ENCODE assay signal across 11 cellular contexts in the genomic region with DNA sequence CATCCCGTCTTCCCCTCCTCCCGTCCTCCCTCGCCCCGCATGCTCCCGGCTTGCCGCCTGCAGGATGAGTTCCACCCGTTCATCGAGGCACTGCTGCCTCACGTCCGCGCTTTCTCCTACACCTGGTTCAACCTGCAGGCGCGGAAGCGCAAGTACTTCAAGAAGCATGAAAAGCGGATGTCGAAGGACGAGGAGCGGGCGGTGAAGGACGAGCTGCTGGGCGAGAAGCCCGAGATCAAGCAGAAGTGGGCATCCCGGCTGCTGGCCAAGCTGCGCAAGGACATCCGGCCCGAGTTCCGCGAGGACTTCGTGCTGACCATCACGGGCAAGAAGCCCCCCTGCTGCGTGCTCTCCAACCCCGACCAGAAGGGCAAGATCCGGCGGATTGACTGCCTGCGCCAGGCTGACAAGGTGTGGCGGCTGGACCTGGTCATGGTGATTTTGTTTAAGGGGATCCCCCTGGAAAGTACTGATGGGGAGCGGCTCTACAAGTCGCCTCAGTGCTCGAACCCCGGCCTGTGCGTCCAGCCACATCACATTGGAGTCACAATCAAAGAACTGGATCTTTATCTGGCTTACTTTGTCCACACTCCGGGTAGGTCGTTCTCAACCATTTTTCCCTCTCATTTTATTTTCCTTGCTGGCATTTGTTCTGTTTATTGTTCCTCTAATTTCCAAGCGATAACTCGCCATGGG. TPM values are rescaled to one million over a fixed set of nuclear protein-coding genes. Genes with fewer than 3 reads are reported as not detected.
A peak's percentile ranks its signal among the peaks of the same experiment; 100 is the strongest.
DNase-seq lines count a peak whose midpoint lies in the region; ATAC-seq and TF ChIP-seq lines count a peak whose summit lies in the region.
"Had no signal": no experiment of that assay in that cellular context is flagged by ENCODE, and none has a peak within 500 bp of the region (broad histone marks: within the 10 kb centered on the region; RNA-seq: fewer than 3 reads in every experiment).

No MANE protein-coding gene starts in this region.

- ATAC-seq in RWPE2 (ENCODE audit: low read depth) (peak; percentile 18; the same call in 1 of the 3 replicates), foreskin keratinocyte (peak; percentile 20), GM19328 (IDR thresholded peaks at IDR 0.05; ENCODE audit: unreplicated experiment) (no peak), HG03159 (IDR thresholded peaks at IDR 0.05; ENCODE audit: unreplicated experiment) (no peak), HG03025 (IDR thresholded peaks at IDR 0.05; ENCODE audit: low FRiP score, unreplicated experiment) (no peak)

- DNase-seq in DMS153 treated with DMSO at 0.1 percent for 48 hours (lab: John Stamatoyannopoulos, UW; ENCODE audit: unreplicated experiment): peak; percentile 29
- DNase-seq in RWPE2 (ENCODE audit: low spot score): no peak
- no peak for DNase-seq in foreskin keratinocyte
- DNase-seq in germinal center (ENCODE audit: low spot score): no peak
- DNase-seq: activated gamma-delta T cell had no signal

- H3K27ac ChIP-seq in RWPE2 (ENCODE audit: poor library complexity, severe bottlenecking) (peak overlapping the region; percentile 84), foreskin keratinocyte (no peak overlapping the region), skeletal muscle tissue (ENCODE audit: low read depth, low read length) (peak overlapping the region; percentile 95)

- no peaks in the 10 kb centered on the region for H3K27me3 ChIP-seq in RWPE2 (ENCODE audit: insufficient read depth, poor library complexity, severe bottlenecking)
- H3K27me3 ChIP-seq in foreskin keratinocyte: no peaks in the 10 kb centered on the region
- no peaks in the 10 kb centered on the region for H3K27me3 ChIP-seq in skeletal muscle tissue (ENCODE audit: control insufficient read depth in 3 of 3, insufficient read depth in 3 of 3, low read length in 3 of 3)

- H3K4me3 ChIP-seq in RWPE2 (ENCODE audit: severe bottlenecking) (peak overlapping the region; percentile 28), skeletal muscle tissue (ENCODE audit: low read length in 3 of 3) (peak overlapping the region; percentile 75)

- peak overlapping the region; percentile 78 to 86 (median 82) for H3K9ac ChIP-seq in skeletal muscle tissue (ENCODE audit: low read depth in 1 of 3, low read length in 3 of 3)

- TF ChIP-seq CTCF in RWPE2 (IDR thresholded peaks at IDR 0.05; ENCODE audit: poor library complexity, severe bottlenecking) (no peak), foreskin keratinocyte (conservative IDR thresholded peaks at IDR 0.05) (peak; percentile 6)

- H3K36me3 ChIP-seq in RWPE2 (ENCODE audit: low read depth): peaks cover 24% of the 10 kb centered on the region
- H3K36me3 ChIP-seq in skeletal muscle tissue (ENCODE audit: control insufficient read depth in 3 of 3, insufficient read depth in 3 of 3, low read length in 3 of 3): peaks cover 0 to 13% (median 0%) of the 10 kb centered on the region in 3 donors

- H3K4me1 ChIP-seq in RWPE2 (ENCODE audit: insufficient read depth, poor library complexity, severe bottlenecking) (peaks cover 19% of the 10 kb centered on the region), foreskin keratinocyte (peaks cover 24% of the 10 kb centered on the region), skeletal muscle tissue (ENCODE audit: control insufficient read depth in 3 of 3, insufficient read depth in 3 of 3, low read length in 3 of 3) (peaks cover 82 to 85% (median 85%) of the 10 kb centered on the region in 3 donors)

- no peaks in the 10 kb centered on the region for H3K9me3 ChIP-seq in RWPE2 (ENCODE audit: severe bottlenecking)
- no peaks in the 10 kb centered on the region for H3K9me3 ChIP-seq in skeletal muscle tissue (ENCODE audit: control insufficient read depth in 3 of 3, low read length in 3 of 3)

RNA-seq across cellular contexts. Expression of a gene that starts 29.8 kb away (rescaled TPM):
- 9.4 and 13.0 TPM in 2 replicates for total RNA-seq in foreskin keratinocyte
- 3.3 and 5.3 TPM in 2 replicates for polyA plus RNA-seq in foreskin keratinocyte
- total RNA-seq in skeletal muscle tissue: 49.1 TPM

RNA-seq across cellular contexts. Expression of a gene that starts 55.7 kb away (rescaled TPM):
- total RNA-seq in foreskin keratinocyte: 0.07 and 0.14 TPM in 2 replicates
- 0.08 TPM in 1 of 2 replicates, not detected in the other for polyA plus RNA-seq in foreskin keratinocyte
- total RNA-seq in skeletal muscle tissue: not detected
- total RNA-seq: mononuclear cell, subcutaneous adipose tissue had no signal

Comparison
In these comparisons a context has a peak if more than half of its experiments do, and no peak if none do; other contexts are left out.
1. ATAC-seq: peak in RWPE2 (single experiment) and foreskin keratinocyte (single experiment); none in GM19328 (single experiment), HG03159 (single experiment) and HG03025 (single experiment).